Comparison of ENCODE assay signal across 28 cellular contexts in genomic region chr16:71216714-71217113, GRCh38. TPM values are rescaled to one million over a fixed set of nuclear protein-coding genes. Genes with fewer than 3 reads are reported as not detected.
DNase-seq lines count a peak whose midpoint lies in the region; FAIRE-seq and TF ChIP-seq lines count a peak whose summit lies in the region.
"Had no signal": no experiment of that assay in that cellular context is flagged by ENCODE, and none has a peak within 500 bp of the region (broad histone marks: within the 10 kb centered on the region; RNA-seq: fewer than 3 reads in every experiment).

No MANE protein-coding gene starts in this region.

- no peak for FAIRE-seq in H1 (lab: Jason Lieb, UNC)
- FAIRE-seq: bronchial epithelial cell, kidney, urothelium cell line had no signal

- no peaks in the 10 kb centered on the region for H3K27me3 ChIP-seq in H9 (ENCODE audit: insufficient read depth, low read length)
- H3K27me3 ChIP-seq in H1 (replicated peaks in 1 of 4; ENCODE audit: control insufficient read depth in 3 of 4, extremely low read depth in 1 of 4, insufficient read depth in 3 of 4, low read length in 3 of 4) = no peaks in the 10 kb centered on the region
- H3K27me3 ChIP-seq in uterus = no peaks in the 10 kb centered on the region
- H3K27me3 ChIP-seq: heart left ventricle, SJCRH30, stomach had no signal

- DNase-seq in NCI-H82 (lab: John Stamatoyannopoulos, UW) (peak; percentile 2), NCI-H82 treated with DMSO at 0.1 percent for 48 hours (lab: John Stamatoyannopoulos, UW; ENCODE audit: unreplicated experiment) (no peak), H9 (peak; percentile 36), H1 (ENCODE audit: low read depth in 1 of 2, low spot score in 2 of 2) (no peak), retinal pigment epithelial cell (ENCODE audit: low read depth) (no peak), NCI-H524 treated with DMSO at 0.1 percent for 48 hours (lab: John Stamatoyannopoulos, UW) (no peak), caudate nucleus (lab: John Stamatoyannopoulos, UW) (no peak), uterus (no peak)
- DNase-seq: activated CD4-positive, alpha-beta T cell treated with anti-CD3 and anti-CD28 coated beads, Interleukin-2, amount 10 ng/mL, durations not matched to agents 24 days and 14 days; activated naive CD8-positive, alpha-beta T cell treated with anti-CD3 and anti-CD28 coated beads for 36 hours; anterior cingulate cortex; CD4-positive, alpha-beta memory T cell; effector CD8-positive, alpha-beta T cell; heart left ventricle; IMR-90; kidney; NCI-H1436 treated with DMSO at 0.1 percent for 48 hours; NCI-H526; RPMI8226; SJCRH30; stimulated activated CD4-positive, alpha-beta T cell treated with anti-CD3 and anti-CD28 coated beads, Interleukin-12 subunit alpha, Interleukin-12 subunit beta, amount 100 ng/mL, for 4 hours; stimulated activated CD4-positive, alpha-beta T cell treated with anti-CD3 and anti-CD28 coated beads, Interleukin-4, amount 100 ng/mL, for 1 hour; stomach had no signal

- CTCF ChIA-PET in H1 (lab: Charles Lee; ENCODE audit: partially characterized antibody) = no interaction called here

- H3K27me3 Mint-ChIP-seq in H9 (ENCODE audit: low read depth) = no peaks in the 10 kb centered on the region; the same call in 1 of the 2 replicates

- no peak overlapping the region for H2BK12ac ChIP-seq in H9 (ENCODE audit: insufficient read length, low read depth, low read length)
- no peak overlapping the region for H2BK12ac ChIP-seq in H1 (ENCODE audit: low read depth, low read length)

- no peak overlapping the region for H4K8ac ChIP-seq in H9 (replicated peaks; ENCODE audit: insufficient read length, low read depth, low read length)
- H4K8ac ChIP-seq in H1 (ENCODE audit: extremely low read depth, insufficient read depth, low read length) = no peak overlapping the region

- H3K4me2 ChIP-seq in H9 (ENCODE audit: insufficient read depth, insufficient read length, low read length) (no peak overlapping the region), H1 (ENCODE audit: insufficient read depth in 1 of 2, low read depth in 2 of 2, low read length in 2 of 2) (no peak overlapping the region)

- H3K4ac ChIP-seq in H9 (ENCODE audit: low read depth, low read length) = no peak overlapping the region
- no peak overlapping the region for H3K4ac ChIP-seq in H1 (replicated peaks; ENCODE audit: insufficient read length, low read depth, low read length)

- no peak overlapping the region for H3K27ac Mint-ChIP-seq in H9
- H3K27ac Mint-ChIP-seq: activated CD4-positive, alpha-beta T cell treated with anti-CD3 and anti-CD28 coated beads, Interleukin-2, amount 10 ng/mL, durations not matched to agents 24 days and 14 days; activated naive CD8-positive, alpha-beta T cell treated with anti-CD3 and anti-CD28 coated beads for 36 hours; CD4-positive, alpha-beta memory T cell; mesothelial cell of epicardium had no signal

- TF ChIP-seq EP300 in H1 (IDR thresholded peaks at IDR 0.05; ENCODE audit: borderline replicate concordance in 1 of 2, low read depth in 2 of 2, low read length in 2 of 2) = no peak

- no CpG with 5 or more reads among the region's 3 CpGs for WGBS in H9 (ENCODE audit: extremely low coverage, insufficient read length, low lambda C conversion rate)
- WGBS in H1 (ENCODE audit: extremely low coverage in 1 of 2, insufficient coverage in 1 of 2, insufficient read length in 1 of 2, insufficient replicate concordance in 2 of 2, low coverage in 1 of 2, low lambda C conversion rate in 2 of 2, missing lambda C conversion rate in 1 of 2), 2 experiments = 97% methylated on average over 3 of the region's 3 CpGs; no CpG with 5 or more reads in 1 of the 2 experiments

- no peak overlapping the region for H3K56ac ChIP-seq in H9 (ENCODE audit: insufficient read length, low read depth, low read length)
- no peak overlapping the region for H3K56ac ChIP-seq in H1 (replicated peaks; ENCODE audit: insufficient read length, low read depth, low read length)

- TF ChIP-seq RAD21 in H1 (IDR thresholded peaks at IDR 0.05 in 1 of 2, conservative IDR thresholded peaks at IDR 0.05 in 1 of 2; ENCODE audit: low read depth in 2 of 2, low read length in 2 of 2) = peak; percentile 7 to 34; a peak in 2 of 4 replicates

- H3K36me3 Mint-ChIP-seq in H9 (ENCODE audit: insufficient read depth in 1 of 3, low read depth in 3 of 3) = peaks cover 0 to under 1% (median 0%) of the 10 kb centered on the region in 3 experiments; a peak in 2 of 7 replicates
- H3K36me3 Mint-ChIP-seq: activated naive CD8-positive, alpha-beta T cell treated with anti-CD3 and anti-CD28 coated beads for 36 hours; CD4-positive, alpha-beta memory T cell; mesothelial cell of epicardium had no signal

- H2AFZ ChIP-seq in H9 (ENCODE audit: low read length) (no peak overlapping the region), H1 (ENCODE audit: low read length) (no peak overlapping the region)

- H3K79me1 ChIP-seq in H9 (ENCODE audit: insufficient read depth, low read depth, low read length, poor library complexity, severe bottlenecking) (no peaks in the 10 kb centered on the region), H1 (ENCODE audit: low read depth, low read length) (no peaks in the 10 kb centered on the region)

- no peak overlapping the region for H3K4me3 ChIP-seq in H1 (ENCODE audit: extremely low read depth in 1 of 4, insufficient read depth in 2 of 4, low read depth in 3 of 4, low read length in 4 of 4)
- H3K4me3 ChIP-seq in retinal pigment epithelial cell (ENCODE audit: low read length) = no peak overlapping the region
- H3K4me3 ChIP-seq in uterus = no peak overlapping the region
- H3K4me3 ChIP-seq: coronary artery, heart left ventricle, SJCRH30, stomach had no signal

- H3K9me3 Mint-ChIP-seq in H9 = 0 out of 5 replicates have a peak, but pooled peaks cover 0 to 1% of the 10 kb centered on the region in 2 experiments
- H3K9me3 Mint-ChIP-seq: activated CD4-positive, alpha-beta T cell treated with anti-CD3 and anti-CD28 coated beads, Interleukin-2, amount 10 ng/mL, durations not matched to agents 24 days and 14 days; activated naive CD8-positive, alpha-beta T cell treated with anti-CD3 and anti-CD28 coated beads for 36 hours had no signal

- H2AK5ac ChIP-seq in H9 (ENCODE audit: insufficient read length, low read length) (no peak overlapping the region), H1 (ENCODE audit: low read depth, low read length) (no peak overlapping the region)

- no peak overlapping the region for H3K18ac ChIP-seq in H9 (ENCODE audit: insufficient read length, low read depth, low read length)
- H3K18ac ChIP-seq in H1 (ENCODE audit: extremely low read depth, low read length) = no peak overlapping the region

- no peak for TF ChIP-seq POLR2A in H1 (IDR thresholded peaks at IDR 0.05; ENCODE audit: control extremely low read depth in 1 of 2, low read depth in 2 of 2, low read length in 2 of 2)
- TF ChIP-seq POLR2A in uterus (IDR thresholded peaks at IDR 0.05) = no peak

- H4K5ac ChIP-seq in H9 (ENCODE audit: insufficient read length, low read depth, low read length) (no peak overlapping the region), H1 (ENCODE audit: insufficient read length, low read depth, low read length) (no peak overlapping the region)

- H2BK15ac ChIP-seq in H9 (ENCODE audit: low read depth, low read length) (no peak overlapping the region), H1 (ENCODE audit: low read length) (no peak overlapping the region)

- H3K4me1 ChIP-seq in H9 (ENCODE audit: insufficient read depth, low read length) (no peaks in the 10 kb centered on the region), H1 (replicated peaks in 1 of 4; ENCODE audit: control insufficient read depth in 3 of 4, insufficient read depth in 4 of 4, low read length in 3 of 4) (no peaks in the 10 kb centered on the region; a peak in 1 of 7 replicates), uterus (no peaks in the 10 kb centered on the region)
- H3K4me1 ChIP-seq: heart left ventricle, SJCRH30, stomach had no signal

- no peaks in the 10 kb centered on the region for H3K36me3 ChIP-seq in H1 (ENCODE audit: control insufficient read depth in 2 of 4, insufficient read depth in 4 of 4, low read length in 3 of 4)
- H3K36me3 ChIP-seq in uterus = no peaks in the 10 kb centered on the region
- H3K36me3 ChIP-seq: heart left ventricle, SJCRH30, stomach had no signal

- no peak overlapping the region for H2BK20ac ChIP-seq in H9 (ENCODE audit: low read depth, low read length, poor library complexity, severe bottlenecking)
- no peak overlapping the region for H2BK20ac ChIP-seq in H1 (ENCODE audit: low read length)

- peak; percentile 31; the same call in 2 of the 3 replicates for TF ChIP-seq CTCF in H9 (conservative IDR thresholded peaks at IDR 0.05)
- TF ChIP-seq CTCF in H1 (IDR thresholded peaks at IDR 0.05; ENCODE audit: control extremely low read depth in 1 of 3, insufficient read depth in 1 of 3, low read depth in 1 of 3, low read length in 3 of 3) = peak in 2 of 3 experiments; percentile 9 to 50; a peak in 2 of 4 replicates
- TF ChIP-seq CTCF in retinal pigment epithelial cell (conservative IDR thresholded peaks at IDR 0.05; ENCODE audit: low read depth, low read length) = peak; percentile 11
- TF ChIP-seq CTCF in uterus (IDR thresholded peaks at IDR 0.05) = no peak

- no peaks in the 10 kb centered on the region for H3K9me3 ChIP-seq in H9 (ENCODE audit: control insufficient read depth, low read depth, low read length)
- no peaks in the 10 kb centered on the region; a peak in 1 of 4 replicates for H3K9me3 ChIP-seq in H1 (ENCODE audit: insufficient read depth in 2 of 2, low read depth in 1 of 2, low read length in 1 of 2)
- H3K9me3 ChIP-seq in uterus = no peaks in the 10 kb centered on the region
- H3K9me3 ChIP-seq: SJCRH30 had no signal

- no peak overlapping the region for H4K91ac ChIP-seq in H9 (ENCODE audit: insufficient read length, low read depth, low read length)
- H4K91ac ChIP-seq in H1 (replicated peaks; ENCODE audit: insufficient read length, low read length) = no peak overlapping the region

- no peak overlapping the region for H3K4me3 Mint-ChIP-seq in H9
- H3K4me3 Mint-ChIP-seq: activated CD4-positive, alpha-beta T cell treated with anti-CD3 and anti-CD28 coated beads, Interleukin-2, amount 10 ng/mL, durations not matched to agents 24 days and 14 days; activated naive CD8-positive, alpha-beta T cell treated with anti-CD3 and anti-CD28 coated beads for 36 hours; CD4-positive, alpha-beta memory T cell; mesothelial cell of epicardium had no signal

- no peak overlapping the region for H3T11ph ChIP-seq in H9 (ENCODE audit: low read length)

- POLR2A ChIA-PET in H1 (lab: Charles Lee; ENCODE audit: partially characterized antibody) = no interaction called here

- H3K4me1 Mint-ChIP-seq in H9 = peaks cover 9 to 12% of the 10 kb centered on the region in 2 experiments
- H3K4me1 Mint-ChIP-seq: activated CD4-positive, alpha-beta T cell treated with anti-CD3 and anti-CD28 coated beads, Interleukin-2, amount 10 ng/mL, durations not matched to agents 24 days and 14 days; activated naive CD8-positive, alpha-beta T cell treated with anti-CD3 and anti-CD28 coated beads for 36 hours; CD4-positive, alpha-beta memory T cell had no signal

- intact Hi-C loops in uterus (cut with DNase I; ENCODE audit: low total_unique reads) = no loop called here

- H2BK5ac ChIP-seq in H9 (ENCODE audit: insufficient read length, low read length) (no peak overlapping the region), H1 (ENCODE audit: low read depth, low read length) (no peak overlapping the region)

- H4K20me1 ChIP-seq in H9 (ENCODE audit: control insufficient read depth, insufficient read depth, insufficient read length) (no peaks in the 10 kb centered on the region), H1 (replicated peaks in 1 of 2; ENCODE audit: control insufficient read depth in 1 of 2, insufficient read depth in 2 of 2, low read length in 2 of 2) (no peaks in the 10 kb centered on the region)

- H3K27ac ChIP-seq in H9 (ENCODE audit: insufficient read length, low read depth, low read length) (no peak overlapping the region), H1 (ENCODE audit: low read depth, low read length) (no peak overlapping the region), caudate nucleus (ENCODE audit: low read depth, low read length) (no peak overlapping the region), uterus (no peak overlapping the region)
- H3K27ac ChIP-seq: coronary artery, heart left ventricle, SJCRH30, stomach had no signal

- no peak overlapping the region for H2BK120ac ChIP-seq in H9 (ENCODE audit: low read depth, low read length, poor library complexity, severe bottlenecking)
- no peak overlapping the region for H2BK120ac ChIP-seq in H1 (replicated peaks; ENCODE audit: low read depth, low read length)

- H3K9ac ChIP-seq in H9 (ENCODE audit: extremely low read depth, insufficient read length, low read length) (no peak overlapping the region), H1 (replicated peaks in 1 of 4; ENCODE audit: extremely low read depth in 1 of 4, low read depth in 3 of 4, low read length in 3 of 4) (no peak overlapping the region)

- H3K14ac ChIP-seq in H9 (ENCODE audit: insufficient read depth, low read length) = no peak overlapping the region
- H3K14ac ChIP-seq in H1 (ENCODE audit: insufficient read length) = no peak overlapping the region

- no peaks in the 10 kb centered on the region for H3K23me2 ChIP-seq in H9 (ENCODE audit: insufficient read length, low read depth, low read length, poor library complexity, severe bottlenecking)
- H3K23me2 ChIP-seq in H1 (ENCODE audit: low read depth, low read length) = no peaks in the 10 kb centered on the region; the same call in 1 of the 2 replicates

- H3K79me2 ChIP-seq in H9 (ENCODE audit: insufficient read depth, low read length) (no peaks in the 10 kb centered on the region), H1 (ENCODE audit: control insufficient read depth in 1 of 2, insufficient read depth in 2 of 2, low read length in 2 of 2) (no peaks in the 10 kb centered on the region)

- H3K23ac ChIP-seq in H9 (ENCODE audit: insufficient read length, low read depth, low read length) (no peak overlapping the region), H1 (ENCODE audit: insufficient read length) (no peak overlapping the region)

RNA-seq across cellular contexts. Expression of gene HYDIN, which starts 13.8 kb away (rescaled TPM):
- total RNA-seq in H9 (2021) (1.1 and 1.7 TPM in 2 replicates), uterus (10 to 100 TPM in 1 of 4 donors, 1 to 10 TPM in 2, under 1 TPM in 1; under 0.01 to 23.6 (median 8.8) TPM)
- total RNA-seq in H1 (2021; fragmentation: NEBNext Ultra II Directional; extraction: Animal tissue kit (Norgen Biotek cat#: 25700)) = 1.8 and 2.1 TPM in 2 replicates
- 1.1 and 1.3 TPM in 2 replicates for polyA plus RNA-seq in H1 (2011; rRNA removed)
- 1.5 TPM for polyA plus RNA-seq in H1 (2011; cell fraction: cytosol; rRNA removed)
- polyA plus RNA-seq in H1 (2011; cell fraction: nucleus; rRNA removed) = 1.9 TPM
- polyA plus RNA-seq in H1 (2012, experiment 1 of 2) = 1.0 to 1.3 TPM (median 1.2 TPM) in 4 replicates
- polyA plus RNA-seq in H1 (2012, experiment 2 of 2) = 0.10 TPM
- 0.95 TPM for polyA plus RNA-seq in H1 (2013, experiment 1 of 2)
- polyA plus RNA-seq in H1 (2013, experiment 2 of 2) = 0.88 TPM
- polyA minus RNA-seq in H1 (2011; rRNA and poly(A)+ RNA removed) = 3.3 and 5.1 TPM in 2 replicates
- polyA minus RNA-seq in H1 (2011; cell fraction: cytosol; rRNA and poly(A)+ RNA removed) = 1.2 TPM
- 7.5 TPM for polyA minus RNA-seq in H1 (2011; cell fraction: nucleus; rRNA and poly(A)+ RNA removed)
- total RNA-seq: activated CD4-positive, alpha-beta T cell treated with anti-CD3 and anti-CD28 coated beads, Interleukin-2, amount 10 ng/mL, durations not matched to agents 24 days and 14 days; activated CD8-positive, alpha-beta memory T cell treated with anti-CD3 and anti-CD28 coated beads for 36 hours; activated naive CD8-positive, alpha-beta T cell treated with anti-CD3 and anti-CD28 coated beads for 36 hours; CD4-positive, alpha-beta memory T cell had no signal
- polyA plus RNA-seq: CD4-positive, alpha-beta memory T cell had no signal

Comparison
In these comparisons a context has a peak if more than half of its experiments do, and no peak if none do; other contexts are left out.
1. DNase-seq: peak in NCI-H82 (single experiment) and H9 (single experiment); none in NCI-H82 treated with DMSO at 0.1 percent for 48 hours (single experiment), H1 (0 of 2), retinal pigment epithelial cell (single experiment), NCI-H524 treated with DMSO at 0.1 percent for 48 hours (single experiment), caudate nucleus (0 of 61) and uterus (0 of 2).
2. CTCF ChIP-seq: peak in H9 (single experiment), H1 (2 of 3) and retinal pigment epithelial cell (single experiment); none in uterus (0 of 4).